11 cellular contexts compared by ENCODE assay signal in the genomic region with DNA sequence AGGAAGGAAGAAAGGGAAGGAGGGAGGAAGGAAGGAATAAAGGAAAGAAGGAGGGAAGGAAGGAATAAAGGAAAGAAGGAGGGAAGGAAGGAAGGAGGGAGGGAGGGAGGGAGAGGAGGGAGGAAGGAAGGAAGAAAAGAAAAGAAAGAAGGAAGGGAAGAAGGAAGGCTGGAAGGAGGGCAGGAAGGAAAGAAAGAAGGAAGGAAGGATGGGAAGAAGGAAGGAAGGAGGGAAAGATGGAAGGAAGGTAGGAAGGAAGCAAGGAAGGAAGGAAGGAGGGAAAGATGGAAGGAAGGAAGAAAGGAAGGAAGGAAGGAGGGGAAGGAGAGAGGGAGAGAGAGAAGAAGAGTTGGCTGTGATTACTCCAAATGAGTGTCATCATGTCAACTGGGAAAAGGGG.
"Had no signal": no experiment of that assay in that cellular context is flagged by ENCODE, and none has a peak within 500 bp of the region (broad histone marks: within the 10 kb centered on the region; RNA-seq: fewer than 3 reads in every experiment).

No MANE protein-coding gene starts in this region.

- ATAC-seq: GM23338, HCT116 had no signal

- H3K27ac ChIP-seq: GM23248 had no signal

- H3K36me3 ChIP-seq: HAP-1 had no signal

- H3K9ac ChIP-seq: GM23248 had no signal

- H3K4me1 ChIP-seq: HAP-1 had no signal

- DNase-seq: GM23248, GOT3, H7, H9, HCEC 1CT, HFFc6 had no signal

- H3K4me3 ChIP-seq: GM23248, GM23338, HAP-1 had no signal

- H2AFZ ChIP-seq: GM23248, GM23338 had no signal

- FAIRE-seq: H1, H54 had no signal

- H3K9me3 ChIP-seq: HAP-1 had no signal

- H3K4me2 ChIP-seq: GM23338 had no signal
